2 cellular contexts compared by ENCODE assay signal in the genomic region with DNA sequence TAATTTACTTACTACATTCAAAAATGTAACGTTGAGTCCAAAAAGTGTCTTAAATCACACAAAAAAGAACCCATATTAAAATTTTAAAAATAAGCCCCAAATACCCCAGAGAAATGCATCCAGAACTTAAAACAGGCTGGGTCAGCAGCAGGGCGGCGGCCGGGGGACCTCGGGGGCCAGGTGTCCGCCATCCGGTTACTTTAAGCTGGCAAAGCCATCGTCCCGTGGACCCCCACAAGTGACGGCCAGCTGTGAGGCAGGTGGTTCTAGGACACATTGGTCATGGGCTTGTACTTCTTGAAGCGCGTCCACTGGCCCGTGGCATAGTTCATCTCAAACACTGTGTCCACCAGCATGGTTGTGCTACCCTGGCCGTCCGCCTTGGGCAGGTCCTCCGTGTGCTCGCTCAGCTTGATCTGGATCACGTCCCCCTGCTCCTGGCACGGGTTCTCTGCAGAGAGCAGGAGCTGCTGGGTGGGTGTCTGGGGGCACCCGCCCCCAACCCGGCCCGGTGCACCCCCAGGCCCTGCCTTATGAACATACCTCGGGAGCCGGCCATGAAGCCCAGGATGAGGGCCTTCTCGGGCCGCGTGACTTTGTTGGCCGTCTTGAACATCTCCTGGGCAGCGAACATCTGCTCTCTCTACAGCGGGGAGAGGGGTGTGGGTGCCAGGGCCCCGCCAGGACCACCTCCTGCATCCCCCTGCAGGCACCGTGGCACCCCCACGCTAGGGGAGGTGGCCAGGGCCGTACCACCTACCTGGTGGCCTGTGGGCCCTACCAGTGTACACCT.
TF ChIP-seq lines count a peak whose summit lies in the region.

No MANE protein-coding gene starts in this region.

TF ChIP-seq in HCT116, 20 proteins besides CTCF, POLR2A, EP300 and RAD21:
- TF ChIP-seq, protein P1, sequence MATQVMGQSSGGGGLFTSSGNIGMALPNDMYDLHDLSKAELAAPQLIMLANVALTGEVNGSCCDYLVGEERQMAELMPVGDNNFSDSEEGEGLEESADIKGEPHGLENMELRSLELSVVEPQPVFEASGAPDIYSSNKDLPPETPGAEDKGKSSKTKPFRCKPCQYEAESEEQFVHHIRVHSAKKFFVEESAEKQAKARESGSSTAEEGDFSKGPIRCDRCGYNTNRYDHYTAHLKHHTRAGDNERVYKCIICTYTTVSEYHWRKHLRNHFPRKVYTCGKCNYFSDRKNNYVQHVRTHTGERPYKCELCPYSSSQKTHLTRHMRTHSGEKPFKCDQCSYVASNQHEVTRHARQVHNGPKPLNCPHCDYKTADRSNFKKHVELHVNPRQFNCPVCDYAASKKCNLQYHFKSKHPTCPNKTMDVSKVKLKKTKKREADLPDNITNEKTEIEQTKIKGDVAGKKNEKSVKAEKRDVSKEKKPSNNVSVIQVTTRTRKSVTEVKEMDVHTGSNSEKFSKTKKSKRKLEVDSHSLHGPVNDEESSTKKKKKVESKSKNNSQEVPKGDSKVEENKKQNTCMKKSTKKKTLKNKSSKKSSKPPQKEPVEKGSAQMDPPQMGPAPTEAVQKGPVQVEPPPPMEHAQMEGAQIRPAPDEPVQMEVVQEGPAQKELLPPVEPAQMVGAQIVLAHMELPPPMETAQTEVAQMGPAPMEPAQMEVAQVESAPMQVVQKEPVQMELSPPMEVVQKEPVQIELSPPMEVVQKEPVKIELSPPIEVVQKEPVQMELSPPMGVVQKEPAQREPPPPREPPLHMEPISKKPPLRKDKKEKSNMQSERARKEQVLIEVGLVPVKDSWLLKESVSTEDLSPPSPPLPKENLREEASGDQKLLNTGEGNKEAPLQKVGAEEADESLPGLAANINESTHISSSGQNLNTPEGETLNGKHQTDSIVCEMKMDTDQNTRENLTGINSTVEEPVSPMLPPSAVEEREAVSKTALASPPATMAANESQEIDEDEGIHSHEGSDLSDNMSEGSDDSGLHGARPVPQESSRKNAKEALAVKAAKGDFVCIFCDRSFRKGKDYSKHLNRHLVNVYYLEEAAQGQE (IDR thresholded peaks at IDR 0.05; ENCODE audit: low read depth), result no peak
- TF ChIP-seq CEBPB (IDR thresholded peaks at IDR 0.05; ENCODE audit: low read depth) (no peak), ZNF274 (IDR thresholded peaks at IDR 0.05; ENCODE audit: low read depth, low read length) (no peak), POLR2AphosphoS5 (IDR thresholded peaks at IDR 0.05; ENCODE audit: low read depth, low read length) (0 out of 2 replicates have a peak, but pooled peaks have one; percentile 10)

TF ChIP-seq in endothelial cell of umbilical vein, 7 proteins besides CTCF, POLR2A, EP300 and RAD21:
- TF ChIP-seq, protein P2, sequence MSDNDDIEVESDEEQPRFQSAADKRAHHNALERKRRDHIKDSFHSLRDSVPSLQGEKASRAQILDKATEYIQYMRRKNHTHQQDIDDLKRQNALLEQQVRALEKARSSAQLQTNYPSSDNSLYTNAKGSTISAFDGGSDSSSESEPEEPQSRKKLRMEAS (IDR thresholded peaks at IDR 0.05; ENCODE audit: insufficient read depth, insufficient read length), result no peak
- TF ChIP-seq POLR2AphosphoS5 (IDR thresholded peaks at IDR 0.05; ENCODE audit: insufficient read depth, low read depth, low read length), result no peak
- no peak for TF ChIP-seq FOS (IDR thresholded peaks at IDR 0.05; ENCODE audit: borderline replicate concordance, insufficient read depth, low read length)
- no peak for TF ChIP-seq GATA2 (IDR thresholded peaks at IDR 0.05; ENCODE audit: insufficient read depth, insufficient read length, low read depth, low read length)
- TF ChIP-seq MYC (IDR thresholded peaks at IDR 0.05; ENCODE audit: low read depth, low read length), result no peak
- TF ChIP-seq JUN (IDR thresholded peaks at IDR 0.05; ENCODE audit: borderline replicate concordance, insufficient read depth, insufficient read length, low read depth), result no peak
- no peak for TF ChIP-seq EZH2 (IDR thresholded peaks at IDR 0.05; ENCODE audit: borderline replicate concordance, low read depth, low read length, severe bottlenecking)
